ENCODE assay signal across 1 cellular context in genomic region chr6:153000790-153001189, GRCh38.
A peak's percentile ranks its signal among the peaks of the same experiment; 100 is the strongest.
TF ChIP-seq lines count a peak whose summit lies in the region.

No MANE protein-coding gene starts in this region.

TF ChIP-seq in GM12878, 131 proteins besides CTCF, POLR2A, EP300 and RAD21:
- TF ChIP-seq MLLT1 (IDR thresholded peaks at IDR 0.05), result peak; percentile 60; the same call in 1 of the 2 replicates
TF ChIP-seq in GM12878: peak in this region for 1; not testable (repeated sequence) for 130.
